ENCODE assay signal across 1 cellular context in genomic region chr2:240452471-240453256, GRCh38.
TF ChIP-seq lines count a peak whose summit lies in the region.

No MANE protein-coding gene starts in this region.

TF ChIP-seq in SK-N-SH treated with all-trans-retinoic acid at 6 μM for 48 hours, 23 proteins besides CTCF, POLR2A, EP300 and RAD21 (continued from another document):
- TF ChIP-seq TOX (CRISPR knock-in tag; IDR thresholded peaks at IDR 0.05; ENCODE audit: borderline replicate concordance): no peak
- no peak for TF ChIP-seq ESRRG (CRISPR knock-in tag; IDR thresholded peaks at IDR 0.05)
- TF ChIP-seq ZNF8 (CRISPR knock-in tag; IDR thresholded peaks at IDR 0.05): no peak
- no peak for TF ChIP-seq SNAI2 (CRISPR knock-in tag; IDR thresholded peaks at IDR 0.05)
- no peak for TF ChIP-seq CREB5 (CRISPR knock-in tag; IDR thresholded peaks at IDR 0.05; ENCODE audit: low read depth)
- no peak for TF ChIP-seq TSHZ2 (CRISPR knock-in tag; IDR thresholded peaks at IDR 0.05)
